Comparison of ENCODE assay signal across 35 cellular contexts in the genomic region with DNA sequence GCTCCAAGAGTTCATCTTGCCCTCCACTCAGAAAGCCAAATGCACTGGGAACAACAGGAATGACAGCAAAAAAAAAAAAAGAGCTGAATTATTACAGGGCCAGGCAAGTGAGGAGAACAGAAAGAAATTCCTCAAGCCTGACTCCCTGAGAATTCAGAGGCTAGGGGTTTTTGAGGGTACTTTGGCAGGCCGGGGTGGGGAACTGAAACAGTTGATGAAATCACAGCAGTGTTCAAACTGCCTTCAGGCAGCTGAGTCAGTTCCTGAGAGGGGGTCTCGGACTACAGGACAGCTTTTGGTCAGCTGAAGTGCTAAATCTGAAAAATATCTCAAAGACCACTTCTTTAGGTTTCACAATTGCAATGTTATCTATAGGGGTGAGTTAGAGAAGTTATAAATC.
DNase-seq lines count a peak whose midpoint lies in the region; ATAC-seq and TF ChIP-seq lines count a peak whose summit lies in the region.
"Had no signal": no experiment of that assay in that cellular context is flagged by ENCODE, and none has a peak within 500 bp of the region (broad histone marks: within the 10 kb centered on the region; RNA-seq: fewer than 3 reads in every experiment).

No MANE protein-coding gene starts in this region.

- peak overlapping the region; percentile 39 for H3K27ac Mint-ChIP-seq in nephron progenitor cell
- no peak overlapping the region for H3K27ac Mint-ChIP-seq in activated CD4-positive, alpha-beta T cell treated with anti-CD3 and anti-CD28 coated beads, Interleukin-2, amount 10 ng/mL, durations not matched to agents 24 days and 14 days
- H3K27ac Mint-ChIP-seq in natural killer cell treated with Interleukin-12 subunit alpha and Interleukin-12 subunit beta and Interleukin-15 and Interleukin-18, amount 100 ng/mL, for 72 hours = no peak overlapping the region
- H3K27ac Mint-ChIP-seq: activated CD4-positive, alpha-beta T cell treated with anti-CD3 and anti-CD28 coated beads for 36 hours; activated CD8-positive, alpha-beta T cell treated with anti-CD3 and anti-CD28 coated beads, Interleukin-2, amount 10 ng/mL, durations not matched to agents 7 days and 5 days; activated naive CD4-positive, alpha-beta T cell treated with anti-CD3 and anti-CD28 coated beads, Interleukin-2, amount 50 U/mL, for 72 hours; activated T-helper 17 cell treated with anti-CD3 and anti-CD28 coated beads, Interleukin-2, amount 50 U/mL, for 72 hours; effector memory CD8-positive, alpha-beta T cell; memory B cell; stimulated activated naive CD8-positive, alpha-beta T cell treated with anti-CD3 and anti-CD28 coated beads, Interleukin-15, amount 100 ng/mL, for 72 hours had no signal

- H3K27me3 ChIP-seq in OCI-LY3 (ENCODE audit: low read depth, low read length) = no peaks in the 10 kb centered on the region
- H3K27me3 ChIP-seq: BE2C, Peyer's patch, SJCRH30, spleen, uterus had no signal

- H3K79me2 ChIP-seq in OCI-LY3 (ENCODE audit: low read length) = no peaks in the 10 kb centered on the region

- intact Hi-C loops in activated CD4-positive, alpha-beta T cell treated with anti-CD3 and anti-CD28 coated beads, Interleukin-2, amount 10 ng/mL, durations not matched to agents 24 days and 14 days (cut with micrococcal nuclease) = no loop called here

- peaks cover 42% of the 10 kb centered on the region for H3K4me1 ChIP-seq in OCI-LY3 (ENCODE audit: low read length)
- H3K4me1 ChIP-seq: BE2C, Peyer's patch, SJCRH30, spleen, uterus had no signal

- no peaks in the 10 kb centered on the region for H3K9me3 ChIP-seq in OCI-LY3 (ENCODE audit: insufficient read depth, low read length)
- H3K9me3 ChIP-seq: BE2C, Peyer's patch, SJCRH30, spleen, thoracic aorta, uterus had no signal

- H3K36me3 Mint-ChIP-seq in nephron progenitor cell (ENCODE audit: low read depth) = peaks cover 21% of the 10 kb centered on the region
- H3K36me3 Mint-ChIP-seq in activated CD4-positive, alpha-beta T cell treated with anti-CD3 and anti-CD28 coated beads, Interleukin-2, amount 10 ng/mL, durations not matched to agents 24 days and 14 days (ENCODE audit: low read depth) = no peaks in the 10 kb centered on the region
- no peaks in the 10 kb centered on the region for H3K36me3 Mint-ChIP-seq in natural killer cell treated with Interleukin-12 subunit alpha and Interleukin-12 subunit beta and Interleukin-15 and Interleukin-18, amount 100 ng/mL, for 72 hours
- H3K36me3 Mint-ChIP-seq: activated naive CD4-positive, alpha-beta T cell treated with anti-CD3 and anti-CD28 coated beads, Interleukin-2, amount 50 U/mL, for 72 hours; memory B cell had no signal

- H3K36me3 ChIP-seq in OCI-LY3 (replicated peaks; ENCODE audit: low read depth, low read length) = no peaks in the 10 kb centered on the region
- H3K36me3 ChIP-seq: BE2C, Peyer's patch, SJCRH30, spleen, thoracic aorta, uterus had no signal

- DNase-seq in ELR (ENCODE audit: low read depth) (peak; percentile 58), nephron progenitor cell (no peak), OCI-M2 (lab: John Stamatoyannopoulos, UW; ENCODE audit: unreplicated experiment) (no peak)
- DNase-seq in activated CD4-positive, alpha-beta T cell treated with anti-CD3 and anti-CD28 coated beads, Interleukin-2, amount 10 ng/mL, durations not matched to agents 24 days and 14 days = no peak
- no peak for DNase-seq in natural killer cell treated with Interleukin-12 subunit alpha and Interleukin-12 subunit beta and Interleukin-15 and Interleukin-18, amount 100 ng/mL, for 72 hours (ENCODE audit: low spot score)
- DNase-seq in stimulated activated CD4-positive, alpha-beta T cell treated with anti-CD3 and anti-CD28 coated beads, Interleukin-4, amount 100 ng/mL, for 4 hours = no peak
- DNase-seq: activated CD4-positive, alpha-beta T cell treated with anti-CD3 and anti-CD28 coated beads for 36 hours; activated CD8-positive, alpha-beta T cell treated with anti-CD3 and anti-CD28 coated beads, Interleukin-2, amount 10 ng/mL, durations not matched to agents 7 days and 5 days; amygdala; BE2C; effector memory CD8-positive, alpha-beta T cell; erythroblast; glutamatergic neuron; HCEC 1CT; NCI-H146; NCI-H345; NCI-H748 treated with DMSO at 0.1 percent for 48 hours; Peyer's patch; posterior cingulate gyrus; right cardiac atrium; SJCRH30; spleen; stimulated activated CD4-positive, alpha-beta T cell treated with anti-CD3 and anti-CD28 coated beads, Interleukin-2, amount 100 ng/mL, for 24 hours; stimulated activated CD8-positive, alpha-beta memory T cell treated with anti-CD3 and anti-CD28 coated beads, Interleukin-4, amount 100 ng/mL, for 48 hours; stimulated activated naive CD8-positive, alpha-beta T cell treated with anti-CD3 and anti-CD28 coated beads, Interleukin-15, amount 100 ng/mL, for 72 hours; T-helper 9 cell; uterus had no signal

- no peaks in the 10 kb centered on the region for H4K20me1 ChIP-seq in OCI-LY3 (ENCODE audit: insufficient read depth, low read length)

- H3K4me3 Mint-ChIP-seq in nephron progenitor cell = no peak overlapping the region
- H3K4me3 Mint-ChIP-seq in activated CD4-positive, alpha-beta T cell treated with anti-CD3 and anti-CD28 coated beads, Interleukin-2, amount 10 ng/mL, durations not matched to agents 24 days and 14 days = no peak overlapping the region
- no peak overlapping the region for H3K4me3 Mint-ChIP-seq in natural killer cell treated with Interleukin-12 subunit alpha and Interleukin-12 subunit beta and Interleukin-15 and Interleukin-18, amount 100 ng/mL, for 72 hours
- H3K4me3 Mint-ChIP-seq: activated CD4-positive, alpha-beta T cell treated with anti-CD3 and anti-CD28 coated beads for 36 hours; activated CD8-positive, alpha-beta T cell treated with anti-CD3 and anti-CD28 coated beads, Interleukin-2, amount 10 ng/mL, durations not matched to agents 7 days and 5 days; activated T-helper 17 cell treated with anti-CD3 and anti-CD28 coated beads, Interleukin-2, amount 50 U/mL, for 72 hours; effector memory CD8-positive, alpha-beta T cell; memory B cell; stimulated activated naive CD8-positive, alpha-beta T cell treated with anti-CD3 and anti-CD28 coated beads, Interleukin-15, amount 100 ng/mL, for 72 hours had no signal

- peak overlapping the region; percentile 91 for H3K4me2 ChIP-seq in OCI-LY3 (ENCODE audit: low read length)

- H3K27ac ChIP-seq in OCI-LY3 (ENCODE audit: low read length) = peak overlapping the region; percentile 91
- H3K27ac ChIP-seq: coronary artery, Peyer's patch, SJCRH30, spleen, thoracic aorta, uterus had no signal

- H3K9me3 Mint-ChIP-seq in nephron progenitor cell = no peaks in the 10 kb centered on the region
- H3K9me3 Mint-ChIP-seq in activated CD4-positive, alpha-beta T cell treated with anti-CD3 and anti-CD28 coated beads, Interleukin-2, amount 10 ng/mL, durations not matched to agents 24 days and 14 days = peaks cover 7% of the 10 kb centered on the region
- H3K9me3 Mint-ChIP-seq in natural killer cell treated with Interleukin-12 subunit alpha and Interleukin-12 subunit beta and Interleukin-15 and Interleukin-18, amount 100 ng/mL, for 72 hours = peaks cover 16% of the 10 kb centered on the region

- no peaks in the 10 kb centered on the region for H3K4me1 Mint-ChIP-seq in nephron progenitor cell
- no peaks in the 10 kb centered on the region for H3K4me1 Mint-ChIP-seq in activated CD4-positive, alpha-beta T cell treated with anti-CD3 and anti-CD28 coated beads, Interleukin-2, amount 10 ng/mL, durations not matched to agents 24 days and 14 days
- H3K4me1 Mint-ChIP-seq in natural killer cell treated with Interleukin-12 subunit alpha and Interleukin-12 subunit beta and Interleukin-15 and Interleukin-18, amount 100 ng/mL, for 72 hours (ENCODE audit: low read depth in 2 of 2) = no peaks in the 10 kb centered on the region
- H3K4me1 Mint-ChIP-seq: activated CD4-positive, alpha-beta T cell treated with anti-CD3 and anti-CD28 coated beads for 36 hours; activated T-helper 17 cell treated with anti-CD3 and anti-CD28 coated beads, Interleukin-2, amount 50 U/mL, for 72 hours; memory B cell; stimulated activated naive CD8-positive, alpha-beta T cell treated with anti-CD3 and anti-CD28 coated beads, Interleukin-15, amount 100 ng/mL, for 72 hours had no signal

- no peak overlapping the region for H2AFZ ChIP-seq in OCI-LY3 (ENCODE audit: low read depth, low read length)

- ATAC-seq in GM19324 (IDR thresholded peaks at IDR 0.05; ENCODE audit: low FRiP score, unreplicated experiment) = peak; percentile 48
- ATAC-seq in natural killer cell treated with Interleukin-12 subunit alpha and Interleukin-12 subunit beta and Interleukin-15 and Interleukin-18, amount 100 ng/mL, for 72 hours = no peak
- ATAC-seq: activated CD4-positive, alpha-beta T cell treated with anti-CD3 and anti-CD28 coated beads for 36 hours; activated CD8-positive, alpha-beta T cell treated with anti-CD3 and anti-CD28 coated beads, Interleukin-2, amount 10 ng/mL, durations not matched to agents 7 days and 5 days; activated naive CD4-positive, alpha-beta T cell treated with anti-CD3 and anti-CD28 coated beads, Interleukin-2, amount 50 U/mL, for 72 hours; activated T-helper 17 cell treated with anti-CD3 and anti-CD28 coated beads, Interleukin-2, amount 50 U/mL, for 72 hours; effector memory CD8-positive, alpha-beta T cell; left lobe of liver; right cardiac atrium; stimulated activated naive CD8-positive, alpha-beta T cell treated with anti-CD3 and anti-CD28 coated beads, Interleukin-15, amount 100 ng/mL, for 72 hours had no signal

- H3K27me3 Mint-ChIP-seq in nephron progenitor cell (ENCODE audit: low read depth, poor library complexity) = peaks cover 7% of the 10 kb centered on the region
- no peaks in the 10 kb centered on the region for H3K27me3 Mint-ChIP-seq in activated CD4-positive, alpha-beta T cell treated with anti-CD3 and anti-CD28 coated beads, Interleukin-2, amount 10 ng/mL, durations not matched to agents 24 days and 14 days
- no peaks in the 10 kb centered on the region for H3K27me3 Mint-ChIP-seq in natural killer cell treated with Interleukin-12 subunit alpha and Interleukin-12 subunit beta and Interleukin-15 and Interleukin-18, amount 100 ng/mL, for 72 hours
- H3K27me3 Mint-ChIP-seq: activated CD4-positive, alpha-beta T cell treated with anti-CD3 and anti-CD28 coated beads for 36 hours; activated T-helper 17 cell treated with anti-CD3 and anti-CD28 coated beads, Interleukin-2, amount 50 U/mL, for 72 hours; effector memory CD8-positive, alpha-beta T cell; stimulated activated naive CD8-positive, alpha-beta T cell treated with anti-CD3 and anti-CD28 coated beads, Interleukin-15, amount 100 ng/mL, for 72 hours had no signal

- peak overlapping the region; percentile 72; the same call in 1 of the 2 replicates for H3K9ac ChIP-seq in OCI-LY3 (ENCODE audit: low read length)

- peak overlapping the region; percentile 68 for H3K4me3 ChIP-seq in OCI-LY3 (ENCODE audit: low read length)
- H3K4me3 ChIP-seq: coronary artery, Peyer's patch, SJCRH30, spleen, thoracic aorta, uterus had no signal

- TF ChIP-seq CTCF in OCI-LY3 (IDR thresholded peaks at IDR 0.05; ENCODE audit: low read depth, low read length) (no peak), nephron progenitor cell (IDR thresholded peaks at IDR 0.05) (no peak)
